Comparison of ENCODE assay signal across 20 cellular contexts in genomic region chr10:94131885-94132284, GRCh38.
DNase-seq lines count a peak whose midpoint lies in the region; TF ChIP-seq lines count a peak whose summit lies in the region.
"Had no signal": no experiment of that assay in that cellular context is flagged by ENCODE, and none has a peak within 500 bp of the region (broad histone marks: within the 10 kb centered on the region; RNA-seq: fewer than 3 reads in every experiment).

No MANE protein-coding gene starts in this region.

- H3K27me3 ChIP-seq in sigmoid colon = no peaks in the 10 kb centered on the region
- H3K27me3 ChIP-seq: brain microvascular endothelial cell, upper lobe of left lung had no signal

- H3K27me3 Mint-ChIP-seq in HFFc6 (ENCODE audit: insufficient read depth) = no peaks in the 10 kb centered on the region; the same call in 1 of the 2 replicates
- H3K27me3 Mint-ChIP-seq: activated CD4-positive, alpha-beta memory T cell treated with anti-CD3 and anti-CD28 coated beads for 36 hours; B cell; dendritic cell treated with granulocyte-macrophage colony-stimulating factor and Interleukin-4, amounts not matched to agents 40 ng/mL and 50 ng/mL, for 4 days had no signal

- peak overlapping the region in 3 of 4 donors; percentile 27 to 58 (median 53) for H3K27ac ChIP-seq in sigmoid colon
- H3K27ac ChIP-seq: brain microvascular endothelial cell, lower lobe of right lung, upper lobe of left lung had no signal

- no peak overlapping the region for H3K27ac Mint-ChIP-seq in HFFc6
- H3K27ac Mint-ChIP-seq: activated CD4-positive, alpha-beta memory T cell treated with anti-CD3 and anti-CD28 coated beads for 36 hours; activated naive CD4-positive, alpha-beta T cell treated with anti-CD3 and anti-CD28 coated beads for 36 hours; B cell; dendritic cell treated with granulocyte-macrophage colony-stimulating factor and Interleukin-4, amounts not matched to agents 40 ng/mL and 50 ng/mL, for 4 days; stimulated activated naive CD8-positive, alpha-beta T cell treated with anti-CD3 and anti-CD28 coated beads, Interleukin-15, amount 100 ng/mL, for 72 hours; T-cell had no signal

- TF ChIP-seq CTCF in HFFc6 (IDR thresholded peaks at IDR 0.05) (no peak), astrocyte of the cerebellum (IDR thresholded peaks at IDR 0.05; ENCODE audit: low read depth, low read length, missing control alignments) (no peak), fibroblast of the aortic adventitia (IDR thresholded peaks at IDR 0.05; ENCODE audit: insufficient read depth, low read length) (no peak), sigmoid colon (IDR thresholded peaks at IDR 0.05) (no peak)

- H3K4me1 ChIP-seq in sigmoid colon = peaks cover 0 to 46% (median 41%) of the 10 kb centered on the region in 4 donors
- H3K4me1 ChIP-seq: lower lobe of right lung had no signal

- peak; percentile 44 for DNase-seq in HFFc6
- DNase-seq in astrocyte of the cerebellum (ENCODE audit: low read depth) = peak; percentile 62
- DNase-seq in fibroblast of the aortic adventitia (ENCODE audit: low read depth) = peak; percentile 64
- DNase-seq in sigmoid colon = no peak
- DNase-seq in NK-92 treated with Interleukin-12 subunit alpha and Interleukin-12 subunit beta, amount 100 ng/mL, for 24 hours (lab: John Stamatoyannopoulos, UW) = no peak
- no peak for DNase-seq in NCI-H82 treated with DMSO at 0.1 percent for 48 hours (lab: John Stamatoyannopoulos, UW; ENCODE audit: unreplicated experiment)
- no peak for DNase-seq in LoVo (ENCODE audit: low spot score)
- DNase-seq in activated CD4-positive, alpha-beta T cell treated with anti-CD3 and anti-CD28 coated beads, Interleukin-2, amount 50 U/mL, for 4 hours = no peak
- DNase-seq: activated CD4-positive, alpha-beta memory T cell treated with anti-CD3 and anti-CD28 coated beads for 36 hours; activated naive CD4-positive, alpha-beta T cell treated with anti-CD3 and anti-CD28 coated beads for 36 hours; activated T-cell treated with anti-CD3 and anti-CD28 coated beads for 4 hours; brain microvascular endothelial cell; lower lobe of right lung; NCI-H187 treated with DMSO at 0.1 percent for 48 hours; stimulated activated CD4-positive, alpha-beta T cell treated with anti-CD3 and anti-CD28 coated beads, Interleukin-2, amount 100 ng/mL, for 48 hours; stimulated activated naive CD8-positive, alpha-beta T cell treated with anti-CD3 and anti-CD28 coated beads, Interleukin-15, amount 100 ng/mL, for 72 hours; T-cell; upper lobe of left lung had no signal

- intact Hi-C loops in sigmoid colon (cut with DNase I) = no loop called here

- TF ChIP-seq POLR2A in sigmoid colon (IDR thresholded peaks at IDR 0.05) = no peak

- TF ChIP-seq EP300 in sigmoid colon (IDR thresholded peaks at IDR 0.05) = no peak

- H3K36me3 ChIP-seq in sigmoid colon = peaks cover 0 to 5% (median 0%) of the 10 kb centered on the region in 4 donors
- H3K36me3 ChIP-seq: brain microvascular endothelial cell, lower lobe of right lung, upper lobe of left lung had no signal

- WGBS in sigmoid colon, 2 donors = 79 to 86% methylated on average over 3 of the region's 3 CpGs

- in situ Hi-C loops in astrocyte of the cerebellum (cut with HindIII; ENCODE audit: low sequenced_read_pairs) = no loop called here

- H3K9me3 Mint-ChIP-seq in HFFc6 = no peaks in the 10 kb centered on the region
- H3K9me3 Mint-ChIP-seq: activated CD4-positive, alpha-beta memory T cell treated with anti-CD3 and anti-CD28 coated beads for 36 hours; activated naive CD4-positive, alpha-beta T cell treated with anti-CD3 and anti-CD28 coated beads for 36 hours; dendritic cell treated with granulocyte-macrophage colony-stimulating factor and Interleukin-4, amounts not matched to agents 40 ng/mL and 50 ng/mL, for 4 days; stimulated activated naive CD8-positive, alpha-beta T cell treated with anti-CD3 and anti-CD28 coated beads, Interleukin-15, amount 100 ng/mL, for 72 hours; T-cell had no signal

- H3K4me3 Mint-ChIP-seq in HFFc6 = no peak overlapping the region
- H3K4me3 Mint-ChIP-seq: activated CD4-positive, alpha-beta memory T cell treated with anti-CD3 and anti-CD28 coated beads for 36 hours; activated naive CD4-positive, alpha-beta T cell treated with anti-CD3 and anti-CD28 coated beads for 36 hours; B cell; dendritic cell treated with granulocyte-macrophage colony-stimulating factor and Interleukin-4, amounts not matched to agents 40 ng/mL and 50 ng/mL, for 4 days; stimulated activated naive CD8-positive, alpha-beta T cell treated with anti-CD3 and anti-CD28 coated beads, Interleukin-15, amount 100 ng/mL, for 72 hours; T-cell had no signal

- H3K4me3 ChIP-seq in astrocyte of the cerebellum (ENCODE audit: low read depth, low read length) (no peak overlapping the region), fibroblast of the aortic adventitia (ENCODE audit: low read depth, low read length) (no peak overlapping the region), sigmoid colon (no peak overlapping the region)
- H3K4me3 ChIP-seq: lower lobe of right lung, upper lobe of left lung had no signal

- no peaks in the 10 kb centered on the region for H3K9me3 ChIP-seq in sigmoid colon
- H3K9me3 ChIP-seq: lower lobe of right lung, upper lobe of left lung had no signal

- no peaks in the 10 kb centered on the region for H3K36me3 Mint-ChIP-seq in HFFc6 (ENCODE audit: low read depth)
- H3K36me3 Mint-ChIP-seq: activated CD4-positive, alpha-beta memory T cell treated with anti-CD3 and anti-CD28 coated beads for 36 hours; T-cell had no signal

- peaks cover 51% of the 10 kb centered on the region for H3K4me1 Mint-ChIP-seq in HFFc6 (ENCODE audit: low read depth)
- H3K4me1 Mint-ChIP-seq: B cell; stimulated activated naive CD8-positive, alpha-beta T cell treated with anti-CD3 and anti-CD28 coated beads, Interleukin-15, amount 100 ng/mL, for 72 hours; T-cell had no signal

Comparison
In these comparisons a context has a peak if more than half of its experiments do, and no peak if none do; other contexts are left out.
1. DNase-seq: peak in HFFc6 (single experiment), astrocyte of the cerebellum (single experiment) and fibroblast of the aortic adventitia (single experiment); none in sigmoid colon (single experiment), NK-92 treated with Interleukin-12 subunit alpha and Interleukin-12 subunit beta, amount 100 ng/mL, for 24 hours (single experiment), NCI-H82 treated with DMSO at 0.1 percent for 48 hours (single experiment), LoVo (single experiment) and activated CD4-positive, alpha-beta T cell treated with anti-CD3 and anti-CD28 coated beads, Interleukin-2, amount 50 U/mL, for 4 hours (0 of 2).